Comparison of ENCODE assay signal across 9 cellular contexts in genomic region chr9:88106492-88106891, GRCh38. TPM values are rescaled to one million over a fixed set of nuclear protein-coding genes. Genes with fewer than 3 reads are reported as not detected.
DNase-seq lines count a peak whose midpoint lies in the region; ATAC-seq and TF ChIP-seq lines count a peak whose summit lies in the region.
"Had no signal": no experiment of that assay in that cellular context is flagged by ENCODE, and none has a peak within 500 bp of the region (broad histone marks: within the 10 kb centered on the region; RNA-seq: fewer than 3 reads in every experiment).

No MANE protein-coding gene starts in this region.

- CTCF ChIA-PET in Calu3 (lab: Charles Lee) = interaction anchor here (0.6 kb wide), 1 partner anchor 87 kb away, joined by 9 read pairs; no protein-coding TSS in a partner anchor

- peak overlapping the region; percentile 36 for H3K27ac Mint-ChIP-seq in Calu3 (ENCODE audit: unreplicated experiment)
- H3K27ac Mint-ChIP-seq in natural killer cell treated with Interleukin-12 subunit alpha and Interleukin-12 subunit beta and Interleukin-15 and Interleukin-18, amount 100 ng/mL, for 72 hours = no peak overlapping the region

- TF ChIP-seq CTCF in Calu3 (IDR thresholded peaks at IDR 0.05; ENCODE audit: unreplicated experiment) = no peak
- peak; percentile 63 for TF ChIP-seq CTCF in astrocyte of the spinal cord (IDR thresholded peaks at IDR 0.05; ENCODE audit: low read depth, low read length)
- peak; percentile 73 for TF ChIP-seq CTCF in liver (IDR thresholded peaks at IDR 0.05; ENCODE audit: low read depth, low read length, missing input control)

- H3K27me3 Mint-ChIP-seq in Calu3 (ENCODE audit: unreplicated experiment) = peaks cover 27% of the 10 kb centered on the region
- H3K27me3 Mint-ChIP-seq in natural killer cell treated with Interleukin-12 subunit alpha and Interleukin-12 subunit beta and Interleukin-15 and Interleukin-18, amount 100 ng/mL, for 72 hours = peaks cover 37 to 56% of the 10 kb centered on the region in 2 donors

- H3K4me3 Mint-ChIP-seq in Calu3 (ENCODE audit: low read depth, unreplicated experiment) = no peak overlapping the region
- no peak overlapping the region for H3K4me3 Mint-ChIP-seq in natural killer cell treated with Interleukin-12 subunit alpha and Interleukin-12 subunit beta and Interleukin-15 and Interleukin-18, amount 100 ng/mL, for 72 hours

- H3K9me3 ChIP-seq in liver (ENCODE audit: control insufficient read depth in 4 of 4, low read length in 3 of 4) = no peaks in the 10 kb centered on the region

- in situ Hi-C loops in astrocyte of the spinal cord (cut with HindIII; ENCODE audit: low sequenced_read_pairs) = no loop called here

- no peaks in the 10 kb centered on the region for H3K36me3 Mint-ChIP-seq in Calu3 (ENCODE audit: insufficient read depth, unreplicated experiment)
- no peaks in the 10 kb centered on the region for H3K36me3 Mint-ChIP-seq in natural killer cell treated with Interleukin-12 subunit alpha and Interleukin-12 subunit beta and Interleukin-15 and Interleukin-18, amount 100 ng/mL, for 72 hours

- no peaks in the 10 kb centered on the region for H3K4me1 Mint-ChIP-seq in Calu3 (ENCODE audit: low read depth, unreplicated experiment)
- peaks cover 0 to 5% of the 10 kb centered on the region in 2 donors for H3K4me1 Mint-ChIP-seq in natural killer cell treated with Interleukin-12 subunit alpha and Interleukin-12 subunit beta and Interleukin-15 and Interleukin-18, amount 100 ng/mL, for 72 hours (ENCODE audit: low read depth in 2 of 2)

- no TSS peak for BruUV-seq in Calu3 (replicated peaks; lab: Mats Ljungman, UMichigan)

- no peak overlapping the region for H3K4me3 ChIP-seq in astrocyte of the spinal cord (ENCODE audit: low read depth, low read length)
- no peak overlapping the region for H3K4me3 ChIP-seq in liver (ENCODE audit: low read depth in 1 of 3, low read length in 3 of 3)

- peaks cover 0 to 2% (median 0%) of the 10 kb centered on the region in 4 donors for H3K4me1 ChIP-seq in liver (ENCODE audit: control insufficient read depth in 4 of 4, insufficient read depth in 4 of 4, low read length in 3 of 4)

- DNase-seq in Calu3 = peak; percentile 31
- DNase-seq in astrocyte of the spinal cord (ENCODE audit: low read depth, low spot score) = peak; percentile 27
- no peak for DNase-seq in NCI-H187 treated with DMSO at 0.1 percent for 48 hours (lab: John Stamatoyannopoulos, UW)
- DNase-seq in natural killer cell treated with Interleukin-12 subunit alpha and Interleukin-12 subunit beta and Interleukin-15 and Interleukin-18, amount 100 ng/mL, for 72 hours (ENCODE audit: low spot score) = no peak
- DNase-seq in NCI-H1436 treated with DMSO at 0.1 percent for 48 hours (lab: John Stamatoyannopoulos, UW) = no peak
- no peak for DNase-seq in SHP77 (lab: John Stamatoyannopoulos, UW)

- WGBS in liver = 17% methylated on average over 4 of the region's 4 CpGs

- H3K27me3 ChIP-seq in liver (ENCODE audit: control insufficient read depth in 4 of 4, insufficient read depth in 4 of 4, low read length in 3 of 4) = no peaks in the 10 kb centered on the region

- intact Hi-C loops in Calu3 (cut with micrococcal nuclease; ENCODE audit: unreplicated experiment) = loop anchor here (5.0 kb wide), 2 partner anchors 281 to 891 kb away; partner anchors contain the start of gene SPIN1

- no peak for ATAC-seq in natural killer cell treated with Interleukin-12 subunit alpha and Interleukin-12 subunit beta and Interleukin-15 and Interleukin-18, amount 100 ng/mL, for 72 hours

- H3K9ac ChIP-seq in liver (ENCODE audit: low read depth in 1 of 2, low read length in 2 of 2) = no peak overlapping the region

- no peak overlapping the region for H3K27ac ChIP-seq in liver (ENCODE audit: low read depth in 1 of 2, low read length in 2 of 2)
- H3K27ac ChIP-seq: epithelial cell of prostate had no signal

- no peaks in the 10 kb centered on the region for H3K9me3 Mint-ChIP-seq in Calu3 (ENCODE audit: low read depth, unreplicated experiment)
- H3K9me3 Mint-ChIP-seq in natural killer cell treated with Interleukin-12 subunit alpha and Interleukin-12 subunit beta and Interleukin-15 and Interleukin-18, amount 100 ng/mL, for 72 hours = no peaks in the 10 kb centered on the region

- no peak for TF ChIP-seq EP300 in Ishikawa (IDR thresholded peaks at IDR 0.05; ENCODE audit: borderline replicate concordance)

- TF ChIP-seq RAD21 in Ishikawa (IDR thresholded peaks at IDR 0.05; ENCODE audit: low read depth) = peak; percentile 67
- peak; percentile 89 to 92 for TF ChIP-seq RAD21 in liver (IDR thresholded peaks at IDR 0.05)

- H3K36me3 ChIP-seq in liver (ENCODE audit: control insufficient read depth in 4 of 4, insufficient read depth in 3 of 4, low read depth in 1 of 4, low read length in 3 of 4) = no peaks in the 10 kb centered on the region

TF ChIP-seq in Ishikawa, 13 proteins besides CTCF, POLR2A, EP300 and RAD21:
- no peak for TF ChIP-seq REST (IDR thresholded peaks at IDR 0.05; ENCODE audit: low read depth)
- TF ChIP-seq, protein P1, sequence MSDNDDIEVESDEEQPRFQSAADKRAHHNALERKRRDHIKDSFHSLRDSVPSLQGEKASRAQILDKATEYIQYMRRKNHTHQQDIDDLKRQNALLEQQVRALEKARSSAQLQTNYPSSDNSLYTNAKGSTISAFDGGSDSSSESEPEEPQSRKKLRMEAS (IDR thresholded peaks at IDR 0.05) = peak; percentile 76

TF ChIP-seq in liver, 16 proteins besides CTCF, POLR2A, EP300 and RAD21:
- TF ChIP-seq GABPA (IDR thresholded peaks at IDR 0.05 in 1 of 2, conservative IDR thresholded peaks at IDR 0.05 in 1 of 2) (no peak), NR2F2 (IDR thresholded peaks at IDR 0.05) (no peak), ZBTB33 (IDR thresholded peaks at IDR 0.05) (no peak), FOXA2 (IDR thresholded peaks at IDR 0.05) (no peak)
- TF ChIP-seq, protein P1 (IDR thresholded peaks at IDR 0.05) = no peak

RNA-seq across cellular contexts. Expression of gene SPATA31C2, which starts 31.8 kb away (rescaled TPM):
- not detected in 2 replicates for total RNA-seq in Calu3 (2022)
- not detected for total RNA-seq in liver
- polyA plus RNA-seq in liver = not detected
- total RNA-seq in natural killer cell treated with Interleukin-12 subunit alpha and Interleukin-12 subunit beta and Interleukin-15 and Interleukin-18, amount 100 ng/mL, for 72 hours = not detected

Comparison
In these comparisons a context has a peak if more than half of its experiments do, and no peak if none do; other contexts are left out.
1. DNase-seq: peak in Calu3 (single experiment) and astrocyte of the spinal cord (single experiment); none in NCI-H187 treated with DMSO at 0.1 percent for 48 hours (single experiment), natural killer cell treated with Interleukin-12 subunit alpha and Interleukin-12 subunit beta and Interleukin-15 and Interleukin-18, amount 100 ng/mL, for 72 hours (single experiment), NCI-H1436 treated with DMSO at 0.1 percent for 48 hours (single experiment) and SHP77 (0 of 2).